ENCODE assay signal across 12 cellular contexts in the genomic region with DNA sequence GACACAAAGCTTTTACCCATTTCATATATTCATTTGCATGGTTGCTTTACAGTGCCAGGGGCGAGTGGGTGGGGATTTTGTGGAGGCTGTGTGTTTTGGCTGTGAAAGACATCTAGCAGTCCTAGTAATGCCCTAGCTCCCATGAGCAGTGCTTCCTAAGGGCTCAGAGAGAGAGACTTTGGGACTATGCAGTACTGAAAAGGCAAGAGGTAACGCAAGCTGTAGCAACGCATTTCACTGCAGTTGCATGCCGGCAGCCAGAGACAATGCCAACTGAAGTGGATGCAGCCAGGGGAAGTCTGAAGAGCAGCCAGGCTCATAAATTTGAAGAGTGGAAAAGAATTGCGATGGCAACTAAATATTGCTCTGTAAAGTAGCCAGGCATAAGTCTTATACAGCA.
"Had no signal": no experiment of that assay in that cellular context is flagged by ENCODE, and none has a peak within 500 bp of the region (broad histone marks: within the 10 kb centered on the region; RNA-seq: fewer than 3 reads in every experiment).

No MANE protein-coding gene starts in this region.

- H3K27ac ChIP-seq: coronary artery, right atrium auricular region had no signal

- H3K4me3 ChIP-seq: coronary artery, right atrium auricular region, smooth muscle cell had no signal

- DNase-seq: activated CD4-positive, alpha-beta T cell treated with anti-CD3 and anti-CD28 coated beads for 4 hours; activated CD8-positive, alpha-beta T cell treated with anti-CD3 and anti-CD28 coated beads, Interleukin-2, amount 10 ng/mL, durations not matched to agents 7 days and 5 days; activated naive CD4-positive, alpha-beta T cell treated with Interleukin-2 at 50 U/mL for 16 hours; caudate nucleus; effector CD8-positive, alpha-beta T cell; hippocampal formation; kidney glomerular epithelial cell had no signal

- H3K27me3 ChIP-seq: right atrium auricular region had no signal

- H3K9me3 ChIP-seq: right atrium auricular region had no signal

- H3K4me2 ChIP-seq: smooth muscle cell had no signal

- H3K9me3 Mint-ChIP-seq: activated T-helper 1 cell treated with anti-CD3 and anti-CD28 coated beads, Interleukin-12 subunit alpha, Interleukin-12 subunit beta, Interleukin-2, Interleukin-4 antibody, amounts not matched to agents 30 ng/mL and 10 ng/mL and 1 ng/mL, durations not matched to agents 14 hours and 24 hours and 36 hours had no signal

- H3K4me1 Mint-ChIP-seq: neural crest cell had no signal

- H3K27ac Mint-ChIP-seq: activated CD8-positive, alpha-beta T cell treated with anti-CD3 and anti-CD28 coated beads, Interleukin-2, amount 10 ng/mL, durations not matched to agents 7 days and 5 days; activated T-helper 1 cell treated with anti-CD3 and anti-CD28 coated beads, Interleukin-12 subunit alpha, Interleukin-12 subunit beta, Interleukin-2, Interleukin-4 antibody, amounts not matched to agents 30 ng/mL and 10 ng/mL and 1 ng/mL, durations not matched to agents 14 hours and 24 hours and 36 hours had no signal

- H3K36me3 ChIP-seq: right atrium auricular region had no signal

- H3K4me3 Mint-ChIP-seq: activated CD8-positive, alpha-beta T cell treated with anti-CD3 and anti-CD28 coated beads, Interleukin-2, amount 10 ng/mL, durations not matched to agents 7 days and 5 days; activated T-helper 1 cell treated with anti-CD3 and anti-CD28 coated beads, Interleukin-12 subunit alpha, Interleukin-12 subunit beta, Interleukin-2, Interleukin-4 antibody, amounts not matched to agents 30 ng/mL and 10 ng/mL and 1 ng/mL, durations not matched to agents 14 hours and 24 hours and 36 hours; neural crest cell had no signal

- ATAC-seq: activated CD8-positive, alpha-beta T cell treated with anti-CD3 and anti-CD28 coated beads, Interleukin-2, amount 10 ng/mL, durations not matched to agents 7 days and 5 days had no signal
